ENCODE assay signal across 1 cellular context in genomic region chr7:37694208-37695080, GRCh38.
TF ChIP-seq lines count a peak whose summit lies in the region.

No MANE protein-coding gene starts in this region.

TF ChIP-seq in H1, 55 proteins besides CTCF, POLR2A, EP300 and RAD21:
- TF ChIP-seq CEBPB (IDR thresholded peaks at IDR 0.05; ENCODE audit: low read depth, low read length) (peak; percentile 73), CBX5 (IDR thresholded peaks at IDR 0.05; ENCODE audit: low read depth, low read length) (no peak), SP4 (IDR thresholded peaks at IDR 0.05; ENCODE audit: low read length) (no peak), POU5F1 (IDR thresholded peaks at IDR 0.05; ENCODE audit: low read depth, low read length) (no peak), NRF1 (IDR thresholded peaks at IDR 0.05; ENCODE audit: low read depth, low read length) (no peak), GTF2F1 (IDR thresholded peaks at IDR 0.05; ENCODE audit: borderline replicate concordance, low read depth, low read length) (no peak)
TF ChIP-seq in H1: peak in this region for 1.
